Comparison of ENCODE assay signal across 10 cellular contexts in genomic region chr2:171320208-171320621, GRCh38.
DNase-seq lines count a peak whose midpoint lies in the region; ATAC-seq and TF ChIP-seq lines count a peak whose summit lies in the region.
"Had no signal": no experiment of that assay in that cellular context is flagged by ENCODE, and none has a peak within 500 bp of the region (broad histone marks: within the 10 kb centered on the region; RNA-seq: fewer than 3 reads in every experiment).

No MANE protein-coding gene starts in this region.

- WGBS in psoas muscle, 3 donors = 86 to 91% (median 86%) methylated on average over 5 of the region's 5 CpGs

- H3K4me3 ChIP-seq in psoas muscle = no peak overlapping the region
- H3K4me3 ChIP-seq: left lung had no signal

- H3K9me3 ChIP-seq in psoas muscle = no peaks in the 10 kb centered on the region
- H3K9me3 ChIP-seq: left lung had no signal

- H3K27me3 Mint-ChIP-seq in activated naive CD8-positive, alpha-beta T cell = no peaks in the 10 kb centered on the region

- H3K36me3 ChIP-seq in psoas muscle (ENCODE audit: insufficient read depth in 1 of 2, low read depth in 1 of 2) = peaks cover 0 to 15% of the 10 kb centered on the region in 2 donors
- H3K36me3 ChIP-seq: left lung had no signal

- peaks cover 35% of the 10 kb centered on the region for H3K4me1 Mint-ChIP-seq in activated naive CD8-positive, alpha-beta T cell (ENCODE audit: low read depth)

- DNase-seq in GM13976 (ENCODE audit: low spot score) (peak; percentile 38), left cardiac atrium (no peak), psoas muscle (no peak), NCI-H2171 treated with DMSO at 0.1 percent for 48 hours (lab: John Stamatoyannopoulos, UW) (no peak), hepatic stellate cell (ENCODE audit: low spot score) (no peak)
- DNase-seq: left lung had no signal

- TF ChIP-seq CTCF in GM13976 (IDR thresholded peaks at IDR 0.05; ENCODE audit: borderline replicate concordance, control extremely low read depth, extremely low read depth, insufficient read depth, missing control alignments) (peak; percentile 32), psoas muscle (IDR thresholded peaks at IDR 0.05) (no peak)

- ATAC-seq in GM19395 (IDR thresholded peaks at IDR 0.05; ENCODE audit: unreplicated experiment) (peak; percentile 34), HG03066 (IDR thresholded peaks at IDR 0.05; ENCODE audit: low read depth, unreplicated experiment) (peak; percentile 35), left cardiac atrium (no peak), psoas muscle (no peak)
- ATAC-seq: left lung, sciatic nerve had no signal

- H3K4me3 Mint-ChIP-seq in activated naive CD8-positive, alpha-beta T cell = peak overlapping the region; percentile 68

- no peaks in the 10 kb centered on the region for H3K9me3 Mint-ChIP-seq in activated naive CD8-positive, alpha-beta T cell (ENCODE audit: low read depth)

- peaks cover 10% of the 10 kb centered on the region for H3K4me1 ChIP-seq in psoas muscle
- H3K4me1 ChIP-seq: left lung had no signal

- H3K27me3 ChIP-seq in psoas muscle (ENCODE audit: insufficient read depth in 3 of 3, low read length in 2 of 3) = no peaks in the 10 kb centered on the region
- H3K27me3 ChIP-seq: left lung had no signal

- peak overlapping the region; percentile 97 for H3K27ac Mint-ChIP-seq in activated naive CD8-positive, alpha-beta T cell

- intact Hi-C loops in left cardiac atrium (cut with DNase I) (no loop called here), psoas muscle (cut with DNase I) (no loop called here)

- peaks cover 20% of the 10 kb centered on the region for H3K36me3 Mint-ChIP-seq in activated naive CD8-positive, alpha-beta T cell

- in situ Hi-C loops in GM13976 (cut with MboI; ENCODE audit: low sequenced_read_pairs, unreplicated experiment) = loop anchor here (10.0 kb wide), 1 partner anchor 95 kb away; no protein-coding TSS in a partner anchor

- no peak overlapping the region for H3K27ac ChIP-seq in psoas muscle
- H3K27ac ChIP-seq: left lung had no signal

Comparison
In these comparisons a context has a peak if more than half of its experiments do, and no peak if none do; other contexts are left out.
1. ATAC-seq: peak in GM19395 (single experiment) and HG03066 (single experiment); none in left cardiac atrium (0 of 2) and psoas muscle (0 of 4).